Comparison of ENCODE assay signal across 10 cellular contexts in the genomic region with DNA sequence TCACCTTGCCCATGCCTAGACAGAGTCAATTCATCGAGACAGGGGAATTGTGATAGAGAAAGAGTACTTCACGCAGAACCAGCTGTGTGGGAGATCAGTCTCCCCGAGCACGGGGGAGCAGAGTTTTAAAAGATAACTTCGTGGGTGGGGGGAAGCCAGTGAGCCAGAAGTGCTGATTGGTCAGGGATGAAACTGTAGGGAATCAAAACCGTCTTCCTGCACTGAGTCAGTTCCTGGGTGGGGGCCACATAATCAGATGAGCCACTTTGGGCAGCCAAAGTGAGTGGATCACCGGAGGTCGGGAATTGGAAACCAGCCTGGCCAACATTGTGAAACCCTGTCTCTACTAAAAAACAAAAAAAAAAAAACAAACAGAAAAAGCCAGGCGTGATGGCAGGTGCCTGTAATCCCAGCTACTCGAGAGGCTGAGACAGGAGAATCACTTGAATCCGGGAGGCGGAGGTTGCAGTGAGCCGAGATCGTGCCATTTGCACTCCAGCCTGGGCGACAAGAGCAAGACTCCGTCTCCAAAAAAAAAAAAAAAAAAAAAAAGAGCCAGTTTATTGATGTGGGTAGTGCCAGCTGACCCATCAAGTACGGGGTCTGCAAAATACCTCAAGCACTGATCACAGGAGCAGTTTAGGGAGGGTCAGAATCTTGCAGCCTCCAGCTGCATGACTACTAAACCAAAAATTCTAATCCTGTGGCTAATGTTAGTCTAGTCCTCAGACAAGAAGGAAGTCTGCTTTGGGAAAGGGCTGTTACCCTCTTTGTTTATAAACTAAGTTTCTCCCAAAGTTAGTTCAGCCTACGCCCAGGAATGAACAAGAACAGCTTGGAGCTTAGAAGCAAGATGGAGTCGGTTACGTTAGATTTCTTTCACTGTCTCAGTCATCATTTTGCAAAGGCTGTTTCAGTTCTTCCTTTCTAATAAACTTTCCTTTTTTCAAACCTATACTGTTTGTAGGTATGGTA. TPM values are rescaled to one million over a fixed set of nuclear protein-coding genes. Genes with fewer than 3 reads are reported as not detected.
DNase-seq lines count a peak whose midpoint lies in the region; ATAC-seq and TF ChIP-seq lines count a peak whose summit lies in the region.
"Had no signal": no experiment of that assay in that cellular context is flagged by ENCODE, and none has a peak within 500 bp of the region (broad histone marks: within the 10 kb centered on the region; RNA-seq: fewer than 3 reads in every experiment).

No MANE protein-coding gene starts in this region.

- H3K9me3 Mint-ChIP-seq in CD4-positive, CD25-positive, alpha-beta regulatory T cell = no peaks in the 10 kb centered on the region
- peaks cover 4% of the 10 kb centered on the region for H3K9me3 Mint-ChIP-seq in activated naive CD8-positive, alpha-beta T cell treated with anti-CD3 and anti-CD28 coated beads for 36 hours
- peaks cover 0 to 7% (median 0%) of the 10 kb centered on the region in 11 donors for H3K9me3 Mint-ChIP-seq in naive thymus-derived CD4-positive, alpha-beta T cell

- H3K36me3 Mint-ChIP-seq in CD4-positive, CD25-positive, alpha-beta regulatory T cell = peaks cover 11% of the 10 kb centered on the region
- peaks cover 62% of the 10 kb centered on the region for H3K36me3 Mint-ChIP-seq in activated naive CD8-positive, alpha-beta T cell treated with anti-CD3 and anti-CD28 coated beads for 36 hours
- peaks cover 0 to 24% (median 5%) of the 10 kb centered on the region in 5 donors for H3K36me3 Mint-ChIP-seq in naive thymus-derived CD4-positive, alpha-beta T cell

- H3K4me3 Mint-ChIP-seq in CD4-positive, CD25-positive, alpha-beta regulatory T cell = peak overlapping the region; percentile 67 to 91 (median 76)
- peak overlapping the region; percentile 64 for H3K4me3 Mint-ChIP-seq in activated naive CD8-positive, alpha-beta T cell treated with anti-CD3 and anti-CD28 coated beads for 36 hours
- peak overlapping the region; percentile 16 to 97 (median 49) for H3K4me3 Mint-ChIP-seq in naive thymus-derived CD4-positive, alpha-beta T cell

- peaks cover 38 to 84% (median 67%) of the 10 kb centered on the region in 4 donors for H3K4me1 Mint-ChIP-seq in CD4-positive, CD25-positive, alpha-beta regulatory T cell
- H3K4me1 Mint-ChIP-seq in activated naive CD8-positive, alpha-beta T cell treated with anti-CD3 and anti-CD28 coated beads for 36 hours = peaks cover 74% of the 10 kb centered on the region
- peaks cover 59 to 87% (median 79%) of the 10 kb centered on the region in 7 donors for H3K4me1 Mint-ChIP-seq in naive thymus-derived CD4-positive, alpha-beta T cell

- H3K4me2 ChIP-seq in Loucy (ENCODE audit: low read depth, low read length, poor library complexity, severe bottlenecking) = peak overlapping the region; percentile 91

- peaks cover 7% of the 10 kb centered on the region for H3K36me3 ChIP-seq in CD4-positive, CD25-positive, alpha-beta regulatory T cell (ENCODE audit: control insufficient read depth, insufficient read depth, low read length)
- H3K36me3 ChIP-seq in Loucy (ENCODE audit: insufficient read depth, low read length) = no peaks in the 10 kb centered on the region
- peaks cover 0 to 4% (median 0%) of the 10 kb centered on the region in 3 experiments for H3K36me3 ChIP-seq in naive thymus-derived CD4-positive, alpha-beta T cell (ENCODE audit: control insufficient read depth in 2 of 3, insufficient read depth in 3 of 3, low read length in 3 of 3)
- no peaks in the 10 kb centered on the region for H3K36me3 ChIP-seq in effector memory CD4-positive, alpha-beta T cell (ENCODE audit: control insufficient read depth, insufficient read depth, low read length)
- no peaks in the 10 kb centered on the region for H3K36me3 ChIP-seq in mucosa of descending colon (ENCODE audit: low read depth)

- no peak overlapping the region for H3K9ac ChIP-seq in Loucy (ENCODE audit: low read depth, low read length, poor library complexity, severe bottlenecking)

- peak overlapping the region; percentile 31 for H3K27ac ChIP-seq in CD4-positive, CD25-positive, alpha-beta regulatory T cell (ENCODE audit: insufficient read depth, low read length, poor library complexity, severe bottlenecking)
- H3K27ac ChIP-seq in naive thymus-derived CD4-positive, alpha-beta T cell (ENCODE audit: low read depth, low read length) = no peak overlapping the region
- no peak overlapping the region for H3K27ac ChIP-seq in effector memory CD4-positive, alpha-beta T cell (ENCODE audit: insufficient read depth, low read length, poor library complexity, severe bottlenecking)

- CTCF ChIA-PET in naive thymus-derived CD4-positive, alpha-beta T cell (lab: Charles Lee) = no interaction called here

- H3K9me3 ChIP-seq in CD4-positive, CD25-positive, alpha-beta regulatory T cell (ENCODE audit: control insufficient read depth in 2 of 2, low read length in 2 of 2) = no peaks in the 10 kb centered on the region
- H3K9me3 ChIP-seq in Loucy (ENCODE audit: insufficient read depth, low read depth, low read length) (no peaks in the 10 kb centered on the region), mucosa of descending colon (no peaks in the 10 kb centered on the region)
- no peaks in the 10 kb centered on the region for H3K9me3 ChIP-seq in naive thymus-derived CD4-positive, alpha-beta T cell (ENCODE audit: control insufficient read depth in 2 of 3, low read length in 3 of 3)
- no peaks in the 10 kb centered on the region for H3K9me3 ChIP-seq in effector memory CD4-positive, alpha-beta T cell (ENCODE audit: control insufficient read depth, low read length)

- no peak overlapping the region for H2AFZ ChIP-seq in Loucy (ENCODE audit: low read length)

- peaks cover 78% of the 10 kb centered on the region for H4K20me1 ChIP-seq in Loucy (ENCODE audit: insufficient read depth, low read length, poor library complexity, severe bottlenecking)

- peak overlapping the region; percentile 53 to 74 (median 71) for H3K27ac Mint-ChIP-seq in CD4-positive, CD25-positive, alpha-beta regulatory T cell
- H3K27ac Mint-ChIP-seq in activated naive CD8-positive, alpha-beta T cell treated with anti-CD3 and anti-CD28 coated beads for 36 hours = peak overlapping the region; percentile 67
- H3K27ac Mint-ChIP-seq in naive thymus-derived CD4-positive, alpha-beta T cell = peak overlapping the region in 5 of 9 donors; percentile 0 to 77 (median 60)

- intact Hi-C loops in naive thymus-derived CD4-positive, alpha-beta T cell (cut with micrococcal nuclease) = loop anchor here in 1 of 2 donors (10.0 kb wide), 1 partner anchor 422 kb away; the partner anchor contains the start of genes FLOT1 and IER3
- intact Hi-C loops in mucosa of descending colon (cut with DNase I, micrococcal nuclease) = no loop called here

- no peaks in the 10 kb centered on the region for H3K9me2 ChIP-seq in Loucy (replicated peaks; ENCODE audit: low read depth, low read length)

- peaks cover 7% of the 10 kb centered on the region for H3K27me3 Mint-ChIP-seq in CD4-positive, CD25-positive, alpha-beta regulatory T cell
- no peaks in the 10 kb centered on the region for H3K27me3 Mint-ChIP-seq in activated naive CD8-positive, alpha-beta T cell treated with anti-CD3 and anti-CD28 coated beads for 36 hours
- no peaks in the 10 kb centered on the region for H3K27me3 Mint-ChIP-seq in naive thymus-derived CD4-positive, alpha-beta T cell

- POLR2A ChIA-PET in naive thymus-derived CD4-positive, alpha-beta T cell (lab: Charles Lee) = interaction anchor here (0.6 kb wide), 2 partner anchors 56 to 1041 kb away, joined by 3 to 4 read pairs; no protein-coding TSS in a partner anchor

- H3K4me1 ChIP-seq in CD4-positive, CD25-positive, alpha-beta regulatory T cell (ENCODE audit: control insufficient read depth, insufficient read depth, low read length, poor library complexity, severe bottlenecking) = peaks cover 57% of the 10 kb centered on the region
- H3K4me1 ChIP-seq in Loucy (ENCODE audit: insufficient read depth, low read length, poor library complexity, severe bottlenecking) (peaks cover 68% of the 10 kb centered on the region), mucosa of descending colon (ENCODE audit: low read depth) (peaks cover 28% of the 10 kb centered on the region)
- H3K4me1 ChIP-seq in naive thymus-derived CD4-positive, alpha-beta T cell (ENCODE audit: control insufficient read depth in 2 of 2, insufficient read depth in 2 of 2, low read length in 2 of 2) = peaks cover 48 to 59% of the 10 kb centered on the region in 2 donors
- H3K4me1 ChIP-seq in effector memory CD4-positive, alpha-beta T cell (ENCODE audit: control insufficient read depth, insufficient read depth, low read length, poor library complexity, severe bottlenecking) = peaks cover 38% of the 10 kb centered on the region

- no peak for DNase-seq in CD4-positive, CD25-positive, alpha-beta regulatory T cell
- no peak for DNase-seq in activated naive CD8-positive, alpha-beta T cell treated with anti-CD3 and anti-CD28 coated beads for 36 hours
- peak in 1 of 9 donors; percentile 40 for DNase-seq in naive thymus-derived CD4-positive, alpha-beta T cell
- no peak for DNase-seq in effector memory CD4-positive, alpha-beta T cell
- no peak for DNase-seq in mucosa of descending colon
- DNase-seq: effector CD4-positive, alpha-beta T cell; MV-4-11 had no signal

- ATAC-seq in CD4-positive, CD25-positive, alpha-beta regulatory T cell (ENCODE audit: low read depth in 2 of 2) = no peak
- no peak for ATAC-seq in naive thymus-derived CD4-positive, alpha-beta T cell
- no peak for ATAC-seq in mucosa of descending colon
- ATAC-seq in GM19023 (IDR thresholded peaks at IDR 0.05; ENCODE audit: unreplicated experiment) = no peak
- ATAC-seq in HG03520 (IDR thresholded peaks at IDR 0.05; ENCODE audit: unreplicated experiment) = no peak

- H3K27me3 ChIP-seq in CD4-positive, CD25-positive, alpha-beta regulatory T cell (ENCODE audit: control insufficient read depth, insufficient read depth, low read length) = no peaks in the 10 kb centered on the region
- no peaks in the 10 kb centered on the region for H3K27me3 ChIP-seq in Loucy (ENCODE audit: insufficient read depth, low read length, poor library complexity, severe bottlenecking)
- H3K27me3 ChIP-seq in naive thymus-derived CD4-positive, alpha-beta T cell (ENCODE audit: control insufficient read depth in 2 of 2, insufficient read depth in 2 of 2, low read length in 2 of 2) = no peaks in the 10 kb centered on the region
- H3K27me3 ChIP-seq in effector memory CD4-positive, alpha-beta T cell (replicated peaks; ENCODE audit: control insufficient read depth, insufficient read depth, low read length, poor library complexity, severe bottlenecking) = no peaks in the 10 kb centered on the region

- TF ChIP-seq CTCF in Loucy (conservative IDR thresholded peaks at IDR 0.05; ENCODE audit: low read length) (no peak), mucosa of descending colon (IDR thresholded peaks at IDR 0.05) (no peak)

- H3K4me3 ChIP-seq in CD4-positive, CD25-positive, alpha-beta regulatory T cell (ENCODE audit: low read depth, low read length) = peak overlapping the region; percentile 26
- H3K4me3 ChIP-seq in Loucy (ENCODE audit: low read length, poor library complexity, severe bottlenecking) (peak overlapping the region; percentile 87), mucosa of descending colon (no peak overlapping the region)
- no peak overlapping the region for H3K4me3 ChIP-seq in naive thymus-derived CD4-positive, alpha-beta T cell (ENCODE audit: low read length)
- no peak overlapping the region for H3K4me3 ChIP-seq in effector memory CD4-positive, alpha-beta T cell (ENCODE audit: insufficient read depth, low read depth, low read length, poor library complexity, severe bottlenecking)

- H3K79me2 ChIP-seq in Loucy (ENCODE audit: insufficient read depth, low read length) = peaks cover 82% of the 10 kb centered on the region

- H3F3A ChIP-seq in Loucy (ENCODE audit: low read depth) = 0 out of 2 replicates have a peak, but pooled peaks cover 2% of the 10 kb centered on the region

RNA-seq across cellular contexts. Expression of gene TRIM39, which starts 3.9 kb away (rescaled TPM):
- total RNA-seq in CD4-positive, CD25-positive, alpha-beta regulatory T cell = 39.2 TPM
- polyA plus RNA-seq in CD4-positive, CD25-positive, alpha-beta regulatory T cell = 10 to 100 TPM in 2 of 4 donors, 1 to 10 TPM in 2; 5.2 to 14.9 (median 10.6) TPM
- 10 to 100 TPM; 26.2 to 29.2 TPM for total RNA-seq in activated naive CD8-positive, alpha-beta T cell treated with anti-CD3 and anti-CD28 coated beads for 36 hours
- 10 to 100 TPM; 12.8 to 42.1 (median 26.4) TPM for total RNA-seq in naive thymus-derived CD4-positive, alpha-beta T cell
- polyA plus RNA-seq in naive thymus-derived CD4-positive, alpha-beta T cell = 10 to 100 TPM in 1 of 2 donors, 1 to 10 TPM in 1; 7.6 to 18.6 TPM
- 10 to 100 TPM in 2 of 3 donors, 1 to 10 TPM in 1; 9.5 to 16.2 (median 10.4) TPM for total RNA-seq in mucosa of descending colon

RNA-seq across cellular contexts. Expression of gene RPP21, which starts 22.1 kb away (rescaled TPM):
- total RNA-seq in CD4-positive, CD25-positive, alpha-beta regulatory T cell = 38.7 TPM
- polyA plus RNA-seq in CD4-positive, CD25-positive, alpha-beta regulatory T cell = 100 to 1,000 TPM in 2 of 4 donors, 10 to 100 TPM in 2; 86.0 to 122 (median 100) TPM
- total RNA-seq in activated naive CD8-positive, alpha-beta T cell treated with anti-CD3 and anti-CD28 coated beads for 36 hours = 10 to 100 TPM; 42.2 to 46.5 TPM
- total RNA-seq in naive thymus-derived CD4-positive, alpha-beta T cell = 10 to 100 TPM; 39.7 to 61.2 (median 44.9) TPM
- 100 to 1,000 TPM in 1 of 2 donors, 10 to 100 TPM in 1; 74.9 to 114 TPM for polyA plus RNA-seq in naive thymus-derived CD4-positive, alpha-beta T cell
- 10 to 100 TPM; 34.9 to 66.8 (median 35.1) TPM for total RNA-seq in mucosa of descending colon

Comparison
In these comparisons a context has a peak if more than half of its experiments do, and no peak if none do; other contexts are left out.
1. H3K4me3 ChIP-seq: peak in CD4-positive, CD25-positive, alpha-beta regulatory T cell (single experiment) and Loucy (single experiment); none in naive thymus-derived CD4-positive, alpha-beta T cell (single experiment), effector memory CD4-positive, alpha-beta T cell (single experiment) and mucosa of descending colon (single experiment).
2. Peak in every context shown above with its lines, with median percentiles within 50 percentile points of each other: H3K27ac Mint-ChIP-seq and H3K4me3 Mint-ChIP-seq.